Comparison of ENCODE assay signal across 8 cellular contexts in genomic region chr9:96612105-96612965, GRCh38. TPM values are rescaled to one million over a fixed set of nuclear protein-coding genes. Genes with fewer than 3 reads are reported as not detected.
A peak's percentile ranks its signal among the peaks of the same experiment; 100 is the strongest.
DNase-seq lines count a peak whose midpoint lies in the region; ATAC-seq, FAIRE-seq and TF ChIP-seq lines count a peak whose summit lies in the region.

No MANE protein-coding gene starts in this region.

- peak; percentile 31 for FAIRE-seq in HTR-8/SVneo (lab: Jason Lieb, UNC)

- TF ChIP-seq CTCF in WI38 (IDR thresholded peaks at IDR 0.05; ENCODE audit: low read depth, low read length), result no peak

- peak; percentile 81 to 94 for ATAC-seq in left cardiac atrium
- ATAC-seq in sciatic nerve, result peak; percentile 90
- ATAC-seq in GM19463 (IDR thresholded peaks at IDR 0.05; ENCODE audit: unreplicated experiment), result no peak

- peak overlapping the region; percentile 45 for H3K4me3 ChIP-seq in WI38 (ENCODE audit: low read depth, low read length)

- DNase-seq in HTR-8/SVneo (ENCODE audit: insufficient read length, low spot score) (no peak), left cardiac atrium (peak; percentile 70), sciatic nerve (ENCODE audit: low spot score) (no peak), mesenteric fat pad (ENCODE audit: low spot score) (no peak), CD1c-positive myeloid dendritic cell (ENCODE audit: extremely low spot score) (no peak), activated T-cell treated with anti-CD3 and anti-CD28 coated beads for 4 hours (no peak)

- intact Hi-C loops in left cardiac atrium (cut with DNase I) (no loop called here), sciatic nerve (cut with DNase I) (no loop called here)

RNA-seq across cellular contexts. Expression of gene CDC14B, which starts 7.3 kb away (rescaled TPM):
- 10 to 100 TPM; 15.1 to 20.4 TPM for total RNA-seq in left cardiac atrium
- 45.1 TPM for total RNA-seq in sciatic nerve
- 37.4 TPM for total RNA-seq in mesenteric fat pad

RNA-seq across cellular contexts. Expression of gene PRXL2C, which starts 42.8 kb away (rescaled TPM):
- total RNA-seq in left cardiac atrium (10 to 100 TPM; 19.3 to 25.3 TPM), sciatic nerve (21.0 TPM), mesenteric fat pad (37.0 TPM)
